In genomic region chr1:111754964-111755320, GRCh38 we compare ENCODE assay signal across 8 cellular contexts. TPM values are rescaled to one million over a fixed set of nuclear protein-coding genes. Genes with fewer than 3 reads are reported as not detected.
A peak's percentile ranks its signal among the peaks of the same experiment; 100 is the strongest.
DNase-seq lines count a peak whose midpoint lies in the region; ATAC-seq, FAIRE-seq and TF ChIP-seq lines count a peak whose summit lies in the region.

No MANE protein-coding gene starts in this region.

- peak overlapping the region; percentile 96 for H2AFZ ChIP-seq in ACC112 (ENCODE audit: low read length, unreplicated experiment)

- no peak for DNase-seq in GM12892 (ENCODE audit: insufficient read length)
- peak; percentile 28 for DNase-seq in RCC 7860 (ENCODE audit: low spot score)
- no peak for DNase-seq in breast epithelium (ENCODE audit: low spot score in 2 of 2)
- DNase-seq in kidney glomerular epithelial cell (lab: John Stamatoyannopoulos, UW) = peak; percentile 64
- DNase-seq in stimulated activated CD4-positive, alpha-beta T cell treated with anti-CD3 and anti-CD28 coated beads, Interleukin-2, amount 100 ng/mL, for 4 hours (ENCODE audit: low read depth) = peak; percentile 24

- intact Hi-C loops in breast epithelium (cut with DNase I; ENCODE audit: low total_unique reads) = loop anchor here (2.0 to 5.0 kb wide), 3 partner anchors 46 to 538 kb away; no protein-coding TSS in a partner anchor

- H3K36me3 ChIP-seq in ACC112 (ENCODE audit: insufficient read depth, low read length) (no peaks in the 10 kb centered on the region; the same call in 1 of the 2 replicates), breast epithelium (no peaks in the 10 kb centered on the region)

- no peaks in the 10 kb centered on the region for H3K9me3 ChIP-seq in breast epithelium

- no peak for TF ChIP-seq POLR2A in GM12892 (IDR thresholded peaks at IDR 0.05; ENCODE audit: low read depth, low read length)
- no peak for TF ChIP-seq POLR2A in breast epithelium (IDR thresholded peaks at IDR 0.05)

- H3K4me3 ChIP-seq in ACC112 (ENCODE audit: low read depth, low read length) (peak overlapping the region; percentile 92), breast epithelium (peak overlapping the region; percentile 59 to 85 (median 83))

- ATAC-seq in HG03575 (IDR thresholded peaks at IDR 0.05; ENCODE audit: extremely low read depth, insufficient number of reproducible peaks, low FRiP score, unreplicated experiment) (peak; percentile 17), HG03520 (IDR thresholded peaks at IDR 0.05; ENCODE audit: unreplicated experiment) (no peak)

- peaks cover 25% of the 10 kb centered on the region for H3K79me2 ChIP-seq in ACC112 (ENCODE audit: control insufficient read depth, insufficient read depth, low read length, unreplicated experiment)

- FAIRE-seq in GM12892 (lab: Jason Lieb, UNC) = peak; percentile 14
- FAIRE-seq in RCC 7860 (lab: Jason Lieb, UNC) = no peak

- H3K27ac ChIP-seq in ACC112 (ENCODE audit: low read depth, low read length) = peak overlapping the region; percentile 84
- peak overlapping the region; percentile 94 to 96 for H3K27ac ChIP-seq in breast epithelium

- no peak for TF ChIP-seq CTCF in breast epithelium (IDR thresholded peaks at IDR 0.05)

- no peaks in the 10 kb centered on the region for H3K27me3 ChIP-seq in ACC112 (ENCODE audit: insufficient read depth, low read length)
- H3K27me3 ChIP-seq in breast epithelium = no peaks in the 10 kb centered on the region

- peaks cover 20% of the 10 kb centered on the region for H3K4me1 ChIP-seq in ACC112 (ENCODE audit: control insufficient read depth, insufficient read depth, low read length, unreplicated experiment)
- H3K4me1 ChIP-seq in breast epithelium = peaks cover 0 to 11% of the 10 kb centered on the region in 2 donors

RNA-seq across cellular contexts. Expression of gene DDX20, which starts 0.8 kb away (rescaled TPM):
- 10.1 TPM for polyA plus RNA-seq in GM12892 (2012; ENCODE audit: missing spikeins)
- total RNA-seq in breast epithelium = 10 to 100 TPM; 14.1 to 28.0 (median 25.9) TPM

RNA-seq across cellular contexts. Expression of gene INKA2, which starts 15.7 kb away (rescaled TPM):
- 1.3 TPM for polyA plus RNA-seq in GM12892 (2012; ENCODE audit: missing spikeins)
- 1 to 10 TPM; 3.0 to 4.6 (median 3.8) TPM for total RNA-seq in breast epithelium

Comparison
In these comparisons a context has a peak if more than half of its experiments do, and no peak if none do; other contexts are left out.
1. DNase-seq: peak in RCC 7860 (single experiment), kidney glomerular epithelial cell (single experiment) and stimulated activated CD4-positive, alpha-beta T cell treated with anti-CD3 and anti-CD28 coated beads, Interleukin-2, amount 100 ng/mL, for 4 hours (single experiment); none in GM12892 (single experiment) and breast epithelium (0 of 2).